11 cellular contexts compared by ENCODE assay signal in the genomic region with DNA sequence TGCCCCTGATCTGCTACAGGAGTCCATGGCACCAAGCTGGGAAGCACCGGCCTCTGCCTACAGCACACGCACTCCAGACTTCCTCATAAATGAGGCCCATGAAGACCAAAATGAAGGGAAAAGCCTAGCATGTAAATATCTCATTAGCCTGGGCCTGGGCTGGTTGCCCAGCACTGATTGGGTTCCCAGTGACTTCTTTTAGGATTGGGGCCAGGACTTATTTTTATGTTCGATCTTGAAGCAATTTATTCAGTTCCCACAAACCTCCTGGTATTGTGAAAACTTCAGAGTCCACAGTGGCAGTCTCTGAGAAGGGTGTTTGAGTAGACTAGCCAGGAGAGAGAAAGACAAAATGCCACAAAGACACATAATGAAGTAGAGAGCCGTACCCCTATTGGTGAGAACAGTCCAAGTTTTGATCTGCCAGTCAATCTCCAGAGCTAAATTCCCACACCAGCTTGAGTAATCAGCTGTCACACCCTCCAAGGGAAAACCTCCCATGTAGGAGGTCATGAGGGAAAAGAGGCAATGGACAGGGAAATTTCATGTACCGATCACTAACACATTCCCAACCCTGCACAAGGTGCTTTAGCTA.
DNase-seq lines count a peak whose midpoint lies in the region; ATAC-seq, FAIRE-seq and TF ChIP-seq lines count a peak whose summit lies in the region.
"Had no signal": no experiment of that assay in that cellular context is flagged by ENCODE, and none has a peak within 500 bp of the region (broad histone marks: within the 10 kb centered on the region; RNA-seq: fewer than 3 reads in every experiment).

No MANE protein-coding gene starts in this region.

- no peaks in the 10 kb centered on the region for H3K9me3 ChIP-seq in breast epithelium
- no peaks in the 10 kb centered on the region for H3K9me3 ChIP-seq in HepG2 (ENCODE audit: low read length)

- no peak overlapping the region for H3K4me3 Mint-ChIP-seq in activated CD4-positive, alpha-beta memory T cell treated with anti-CD3 and anti-CD28 coated beads for 36 hours
- H3K4me3 Mint-ChIP-seq: CD4-positive, alpha-beta T cell; naive B cell had no signal

- H3K9me3 Mint-ChIP-seq in activated CD4-positive, alpha-beta memory T cell treated with anti-CD3 and anti-CD28 coated beads for 36 hours: no peaks in the 10 kb centered on the region
- H3K9me3 Mint-ChIP-seq: CD4-positive, alpha-beta T cell; naive B cell had no signal

- H3K4me1 ChIP-seq in breast epithelium: no peaks in the 10 kb centered on the region
- H3K4me1 ChIP-seq in HepG2 (ENCODE audit: insufficient read depth, low read length): peaks cover 63% of the 10 kb centered on the region

- no peak for TF ChIP-seq EP300 in HepG2 (IDR thresholded peaks at IDR 0.05; ENCODE audit: low read depth in 2 of 2, low read length in 2 of 2)
- TF ChIP-seq EP300 in HepG2 (CRISPR knock-in tag; IDR thresholded peaks at IDR 0.05; ENCODE audit: borderline replicate concordance): no peak

- no peaks in the 10 kb centered on the region for H3K36me3 Mint-ChIP-seq in activated CD4-positive, alpha-beta memory T cell treated with anti-CD3 and anti-CD28 coated beads for 36 hours
- H3K36me3 Mint-ChIP-seq: naive B cell had no signal

- H3K4me2 ChIP-seq in HepG2 (ENCODE audit: low read depth, low read length): no peak overlapping the region

- ATAC-seq in HepG2 (peak; percentile 27; the same call in 2 of the 3 replicates), HG03280 (IDR thresholded peaks at IDR 0.05; ENCODE audit: unreplicated experiment) (no peak), GM19351 (IDR thresholded peaks at IDR 0.05; ENCODE audit: unreplicated experiment) (no peak)

- TF ChIP-seq POLR2A in breast epithelium (IDR thresholded peaks at IDR 0.05): no peak
- no peak for TF ChIP-seq POLR2A in HepG2 (IDR thresholded peaks at IDR 0.05; ENCODE audit: insufficient read depth in 1 of 2, low read depth in 2 of 2, low read length in 2 of 2)

- peaks cover 11% of the 10 kb centered on the region for H3K4me1 Mint-ChIP-seq in activated CD4-positive, alpha-beta memory T cell treated with anti-CD3 and anti-CD28 coated beads for 36 hours (ENCODE audit: low read depth)
- H3K4me1 Mint-ChIP-seq: naive B cell had no signal

- in situ Hi-C loops in ACHN (cut with HindIII; ENCODE audit: low pct_ligation_motif_present, low pct_unique_long_range_greater_than_20kb, low sequenced_read_pairs): no loop called here
- in situ Hi-C loops in HepG2 (cut with HindIII; ENCODE audit: extremely low pct_ligation_motif_present, low pct_unique_long_range_greater_than_20kb): no loop called here

- CTCF ChIA-PET in HepG2 (lab: Yijun Ruan, JAX; ENCODE audit: low intra/inter-chr PET ratio, low total read pairs): no interaction called here
- CTCF ChIA-PET in activated CD4-positive, alpha-beta memory T cell treated with anti-CD3 and anti-CD28 coated beads for 36 hours (lab: Charles Lee): interaction anchor here (1.2 kb wide), 1 partner anchor 9 kb away, joined by 7 read pairs; no protein-coding TSS in a partner anchor

- no peaks in the 10 kb centered on the region for H3K27me3 Mint-ChIP-seq in activated CD4-positive, alpha-beta memory T cell treated with anti-CD3 and anti-CD28 coated beads for 36 hours
- H3K27me3 Mint-ChIP-seq: CD4-positive, alpha-beta T cell had no signal

- H3K36me3 ChIP-seq in breast epithelium: no peaks in the 10 kb centered on the region
- H3K36me3 ChIP-seq in HepG2 (replicated peaks in 1 of 2; ENCODE audit: control insufficient read depth in 1 of 2, insufficient read depth in 2 of 2, low read length in 2 of 2): no peaks in the 10 kb centered on the region

- H4K20me1 ChIP-seq in HepG2 (ENCODE audit: insufficient read depth, low read length): no peaks in the 10 kb centered on the region

- H3K4me3 ChIP-seq in breast epithelium: no peak overlapping the region
- no peak overlapping the region for H3K4me3 ChIP-seq in HepG2 (replicated peaks in 1 of 3; ENCODE audit: insufficient read depth in 1 of 3, low read depth in 2 of 3, low read length in 3 of 3)

- H3K27ac Mint-ChIP-seq in activated CD4-positive, alpha-beta memory T cell treated with anti-CD3 and anti-CD28 coated beads for 36 hours: no peak overlapping the region
- H3K27ac Mint-ChIP-seq: CD4-positive, alpha-beta T cell had no signal

- H3K27me3 ChIP-seq in breast epithelium: no peaks in the 10 kb centered on the region
- H3K27me3 ChIP-seq in HepG2 (ENCODE audit: control insufficient read depth in 1 of 2, insufficient read depth in 2 of 2, low read length in 2 of 2): no peaks in the 10 kb centered on the region

- no peak overlapping the region for H3K9ac ChIP-seq in HepG2 (ENCODE audit: insufficient read depth, low read depth, low read length)

- DNase-seq in ACHN: peak; percentile 91
- DNase-seq in LHCN-M2 (ENCODE audit: low read depth): peak; percentile 72
- DNase-seq in breast epithelium (ENCODE audit: low spot score in 2 of 2): no peak
- DNase-seq in HepG2 (ENCODE audit: low spot score): no peak
- DNase-seq in NCI-H1930 (lab: John Stamatoyannopoulos, UW): no peak
- DNase-seq in activated CD4-positive, alpha-beta memory T cell treated with anti-CD3 and anti-CD28 coated beads for 36 hours: no peak
- DNase-seq: activated T-cell treated with anti-CD3 and anti-CD28 coated beads, Interleukin-2, amount 50 U/mL, for 1 hour; CD4-positive, alpha-beta T cell; naive B cell had no signal

- TF ChIP-seq CTCF in breast epithelium (IDR thresholded peaks at IDR 0.05): no peak
- TF ChIP-seq CTCF in HepG2 (CRISPR knock-in tag; IDR thresholded peaks at IDR 0.05): no peak

- no peak for FAIRE-seq in HepG2 (lab: Jason Lieb, UNC)

- intact Hi-C loops in breast epithelium (cut with DNase I; ENCODE audit: low total_unique reads) (no loop called here), HepG2 (cut with micrococcal nuclease; ENCODE audit: unreplicated experiment) (no loop called here)
- intact Hi-C loops in activated CD4-positive, alpha-beta memory T cell treated with anti-CD3 and anti-CD28 coated beads for 36 hours (cut with micrococcal nuclease): no loop called here

- H3K79me2 ChIP-seq in HepG2 (ENCODE audit: insufficient read depth, low read length): no peaks in the 10 kb centered on the region

- BruUV-seq in HepG2 (replicated peaks; lab: Mats Ljungman, UMichigan): no TSS peak

- H3K27ac ChIP-seq in breast epithelium (peak overlapping the region; percentile 54 to 65), HepG2 (ENCODE audit: extremely low read length, insufficient read depth, low read length) (peak overlapping the region; percentile 45)

- no peak overlapping the region for H2AFZ ChIP-seq in HepG2 (ENCODE audit: low read length)

- TF ChIP-seq RAD21 in HepG2 (CRISPR knock-in tag; IDR thresholded peaks at IDR 0.05): no peak

- POLR2A ChIA-PET in HepG2 (lab: Yijun Ruan, JAX): interaction anchor here (0.7 to 1.1 kb wide), 3 partner anchors 8 to 37 kb away, joined by 4 to 5 read pairs (median 4); no protein-coding TSS in a partner anchor
- POLR2A ChIA-PET in activated CD4-positive, alpha-beta memory T cell treated with anti-CD3 and anti-CD28 coated beads for 36 hours (lab: Charles Lee): no interaction called here

- WGBS in HepG2 (ENCODE audit: low lambda C conversion rate): 94% methylated on average over 5 of the region's 5 CpGs

TF ChIP-seq in HepG2, 621 proteins besides CTCF, POLR2A, EP300 and RAD21:
- TF ChIP-seq TEAD3 (CRISPR knock-in tag; optimal IDR thresholded peaks at IDR 0.05; ENCODE audit: borderline replicate concordance) (peak; percentile 5), ZBTB8A (CRISPR knock-in tag; IDR thresholded peaks at IDR 0.05; ENCODE audit: borderline replicate concordance, low read depth) (no peak), KAT8 (CRISPR knock-in tag; IDR thresholded peaks at IDR 0.05) (0 out of 2 replicates have a peak, but pooled peaks have one; percentile 19), ZNF317 (CRISPR knock-in tag; IDR thresholded peaks at IDR 0.05) (peak; percentile 83)

Comparison
In these comparisons a context has a peak if more than half of its experiments do, and no peak if none do; other contexts are left out.
1. DNase-seq: peak in ACHN (single experiment) and LHCN-M2 (single experiment); none in breast epithelium (0 of 2), HepG2 (single experiment), NCI-H1930 (0 of 2) and activated CD4-positive, alpha-beta memory T cell treated with anti-CD3 and anti-CD28 coated beads for 36 hours (single experiment).